2 cellular contexts compared by ENCODE assay signal in genomic region chr7:117963278-117964184, GRCh38.
A peak's percentile ranks its signal among the peaks of the same experiment; 100 is the strongest.
TF ChIP-seq lines count a peak whose summit lies in the region.

No MANE protein-coding gene starts in this region.

TF ChIP-seq in HEK293, 187 proteins besides CTCF, POLR2A, EP300 and RAD21 (continued from another document and continues in another):
- TF ChIP-seq BCL6B (tag by site-specific recombination; IDR thresholded peaks at IDR 0.05) (peak; percentile 34; the same call in 1 of the 2 replicates), IKZF3 (tag by site-specific recombination; IDR thresholded peaks at IDR 0.05) (0 out of 2 replicates have a peak, but pooled peaks have one; percentile 37), ZNF184 (tag by site-specific recombination; IDR thresholded peaks at IDR 0.05) (no peak), ZNF529 (tag by site-specific recombination; IDR thresholded peaks at IDR 0.05; ENCODE audit: insufficient replicate concordance) (no peak), ZNF585B (tag by site-specific recombination; IDR thresholded peaks at IDR 0.05) (no peak), ZNF580 (tag by site-specific recombination; IDR thresholded peaks at IDR 0.05) (no peak), TRIM28 (IDR thresholded peaks at IDR 0.05; ENCODE audit: borderline replicate concordance, low read length) (no peak), ZBTB44 (tag by site-specific recombination; IDR thresholded peaks at IDR 0.05) (peak; percentile 41; the same call in 1 of the 2 replicates), ZNF645 (tag by site-specific recombination; IDR thresholded peaks at IDR 0.05) (no peak), OSR2 (tag by site-specific recombination; IDR thresholded peaks at IDR 0.05) (peak; percentile 27; the same call in 1 of the 2 replicates), ZNF239 (tag by site-specific recombination; IDR thresholded peaks at IDR 0.05) (no peak), PRDM6 (tag by site-specific recombination; IDR thresholded peaks at IDR 0.05) (peak; percentile 54), PBX3 (CRISPR knock-in tag; IDR thresholded peaks at IDR 0.05) (no peak), ZNF658 (tag by site-specific recombination; IDR thresholded peaks at IDR 0.05) (no peak)

TF ChIP-seq in WTC11, 78 proteins besides CTCF, POLR2A, EP300 and RAD21 (continued from another document):
- TF ChIP-seq PREB (CRISPR knock-in tag; IDR thresholded peaks at IDR 0.05; ENCODE audit: borderline replicate concordance) (no peak), ERG (CRISPR knock-in tag; IDR thresholded peaks at IDR 0.05) (no peak), USF1 (CRISPR knock-in tag; IDR thresholded peaks at IDR 0.05) (no peak), CREM (CRISPR knock-in tag; IDR thresholded peaks at IDR 0.05) (no peak), FOXJ3 (CRISPR knock-in tag; IDR thresholded peaks at IDR 0.05; ENCODE audit: borderline replicate concordance) (no peak)
